In genomic region chr18:10055125-10055750, GRCh38 we compare ENCODE assay signal across 29 cellular contexts.
DNase-seq lines count a peak whose midpoint lies in the region; TF ChIP-seq lines count a peak whose summit lies in the region.
"Had no signal": no experiment of that assay in that cellular context is flagged by ENCODE, and none has a peak within 500 bp of the region (broad histone marks: within the 10 kb centered on the region; RNA-seq: fewer than 3 reads in every experiment).

No MANE protein-coding gene starts in this region.

- H3K4me1 Mint-ChIP-seq in endodermal cell (peaks cover 23% of the 10 kb centered on the region), nephron progenitor cell (peaks cover 26% of the 10 kb centered on the region)
- H3K4me1 Mint-ChIP-seq: CD4-positive, alpha-beta memory T cell; T-cell had no signal

- H3K36me3 Mint-ChIP-seq in endodermal cell (ENCODE audit: low read depth): no peaks in the 10 kb centered on the region
- no peaks in the 10 kb centered on the region for H3K36me3 Mint-ChIP-seq in nephron progenitor cell (ENCODE audit: low read depth)
- H3K36me3 Mint-ChIP-seq: activated naive CD8-positive, alpha-beta T cell treated with anti-CD3 and anti-CD28 coated beads, Interleukin-2, amount 10 ng/mL, durations not matched to agents 7 days and 5 days; CD4-positive, alpha-beta memory T cell; natural killer cell treated with Interleukin-12 subunit alpha and Interleukin-12 subunit beta and Interleukin-15 and Interleukin-18, amount 100 ng/mL, for 72 hours; T-cell had no signal

- no peaks in the 10 kb centered on the region for H3K9me3 Mint-ChIP-seq in endodermal cell
- H3K9me3 Mint-ChIP-seq in nephron progenitor cell: no peaks in the 10 kb centered on the region
- H3K9me3 Mint-ChIP-seq: activated naive CD8-positive, alpha-beta T cell treated with anti-CD3 and anti-CD28 coated beads, Interleukin-2, amount 10 ng/mL, durations not matched to agents 7 days and 5 days; activated T-cell treated with anti-CD3 and anti-CD28 coated beads, Interleukin-2, amount 50 U/mL, for 4 hours; CD4-positive, alpha-beta memory T cell; effector memory CD8-positive, alpha-beta T cell; GM23338; natural killer cell treated with Interleukin-12 subunit alpha and Interleukin-12 subunit beta and Interleukin-15 and Interleukin-18, amount 100 ng/mL, for 72 hours; T-cell had no signal

- H3K9ac ChIP-seq in BLaER1 treated with 17β-estradiol and CSF1 and Interleukin-3, amounts not matched to agents 10 nM and 100 nM: 0 out of 22 replicates have a peak overlapping the region, but pooled peaks of 1 of the 11 experiments have one; percentile 12
- H3K9ac ChIP-seq in endodermal cell (ENCODE audit: extremely low read depth, low read length, poor library complexity, severe bottlenecking): no peak overlapping the region

- intact Hi-C loops in adrenal gland (cut with DNase I): no loop called here

- 84 to 98% methylated on average over 5 to 10 of the region's 10 CpGs for WGBS in endodermal cell (ENCODE audit: insufficient coverage in 1 of 2, insufficient read length in 1 of 2), 2 experiments
- WGBS in adrenal gland, 4 donors: 82 to 93% (median 87%) methylated on average over 10 of the region's 10 CpGs

- H3K27me3 ChIP-seq in BLaER1 treated with 17β-estradiol and CSF1 and Interleukin-3, amounts not matched to agents 10 nM and 100 nM: no peaks in the 10 kb centered on the region
- H3K27me3 ChIP-seq in endodermal cell (ENCODE audit: control insufficient read depth, insufficient read depth, low read length, poor library complexity, severe bottlenecking) (peaks cover 43% of the 10 kb centered on the region), adrenal gland (no peaks in the 10 kb centered on the region)
- H3K27me3 ChIP-seq: cardiac muscle cell, colonic mucosa, MG63, ovary, upper lobe of right lung had no signal

- TF ChIP-seq POLR2A in adrenal gland (IDR thresholded peaks at IDR 0.05): no peak

- H3K36me3 ChIP-seq in BLaER1 treated with 17β-estradiol and CSF1 and Interleukin-3, amounts not matched to agents 10 nM and 100 nM: no peaks in the 10 kb centered on the region
- H3K36me3 ChIP-seq in endodermal cell (ENCODE audit: control insufficient read depth, insufficient read depth, low read length) (no peaks in the 10 kb centered on the region), adrenal gland (replicated peaks in 1 of 2) (no peaks in the 10 kb centered on the region)
- H3K36me3 ChIP-seq: cardiac muscle cell, colonic mucosa, MG63, ovary, upper lobe of right lung had no signal

- H3K27me3 Mint-ChIP-seq in endodermal cell (ENCODE audit: insufficient read depth): peaks cover 49% of the 10 kb centered on the region
- H3K27me3 Mint-ChIP-seq in nephron progenitor cell (ENCODE audit: low read depth, poor library complexity): peaks cover 9% of the 10 kb centered on the region
- H3K27me3 Mint-ChIP-seq: T-cell had no signal

- TF ChIP-seq CTCF in endodermal cell (conservative IDR thresholded peaks at IDR 0.05) (no peak), nephron progenitor cell (IDR thresholded peaks at IDR 0.05) (no peak), adrenal gland (IDR thresholded peaks at IDR 0.05) (no peak)

- DNase-seq in MV-4-11 (lab: John Stamatoyannopoulos, UW) (peak; percentile 18), endodermal cell (no peak), nephron progenitor cell (no peak), adrenal gland (no peak), DMS153 (lab: John Stamatoyannopoulos, UW) (no peak), cerebellar nuclear complex (lab: John Stamatoyannopoulos, UW) (no peak)
- DNase-seq: activated CD4-positive, alpha-beta T cell treated with anti-CD3 and anti-CD28 coated beads, Interleukin-2, amount 50 U/mL, for 1 hour; activated CD4-positive, CD25-positive, alpha-beta regulatory T cell; activated gamma-delta T cell; activated naive CD8-positive, alpha-beta T cell treated with anti-CD3 and anti-CD28 coated beads, Interleukin-2, amount 10 ng/mL, durations not matched to agents 7 days and 5 days; activated T-cell treated with anti-CD3 and anti-CD28 coated beads, Interleukin-2, amount 50 U/mL, for 4 hours; AML-193; CD4-positive, alpha-beta memory T cell; colonic mucosa; effector memory CD8-positive, alpha-beta T cell; foreskin melanocyte; KG1; MG63; mucosa of descending colon; NCI-H146; stimulated activated naive CD4-positive, alpha-beta T cell; T-cell; upper lobe of right lung had no signal

- no peak overlapping the region for H3K4me3 ChIP-seq in BLaER1 treated with 17β-estradiol and CSF1 and Interleukin-3, amounts not matched to agents 10 nM and 100 nM
- no peak overlapping the region for H3K4me3 ChIP-seq in endodermal cell (ENCODE audit: low read length)
- no peak overlapping the region for H3K4me3 ChIP-seq in adrenal gland
- H3K4me3 ChIP-seq: cardiac muscle cell, colonic mucosa, GM23338, MG63, mucosa of descending colon, ovary, skin epidermis, upper lobe of right lung had no signal

- H3K27ac Mint-ChIP-seq in endodermal cell (peak overlapping the region; percentile 22), nephron progenitor cell (peak overlapping the region; percentile 54)
- H3K27ac Mint-ChIP-seq: activated naive CD8-positive, alpha-beta T cell treated with anti-CD3 and anti-CD28 coated beads, Interleukin-2, amount 10 ng/mL, durations not matched to agents 7 days and 5 days; CD4-positive, alpha-beta memory T cell; effector memory CD8-positive, alpha-beta T cell; GM23338; natural killer cell treated with Interleukin-12 subunit alpha and Interleukin-12 subunit beta and Interleukin-15 and Interleukin-18, amount 100 ng/mL, for 72 hours; T-cell had no signal

- peak overlapping the region in 7 of 11 experiments; percentile 31 to 97 (median 87); a peak in 14 of 22 replicates for H3K4me2 ChIP-seq in BLaER1 treated with 17β-estradiol and CSF1 and Interleukin-3, amounts not matched to agents 10 nM and 100 nM
- H3K4me2 ChIP-seq: GM23338 had no signal

- no peaks in the 10 kb centered on the region for H4K20me1 ChIP-seq in BLaER1 treated with 17β-estradiol and CSF1 and Interleukin-3, amounts not matched to agents 10 nM and 100 nM

- no peaks in the 10 kb centered on the region for H3K9me3 ChIP-seq in BLaER1 treated with 17β-estradiol and CSF1 and Interleukin-3, amounts not matched to agents 10 nM and 100 nM (replicated peaks in 1 of 11)
- H3K9me3 ChIP-seq in endodermal cell (ENCODE audit: control insufficient read depth, low read length) (no peaks in the 10 kb centered on the region), adrenal gland (replicated peaks in 1 of 3) (no peaks in the 10 kb centered on the region)
- H3K9me3 ChIP-seq: colonic mucosa, MG63, mucosa of descending colon, ovary, upper lobe of right lung had no signal

- peaks cover 38 to 61% (median 55%) of the 10 kb centered on the region in 10 experiments for H3K4me1 ChIP-seq in BLaER1 treated with 17β-estradiol and CSF1 and Interleukin-3, amounts not matched to agents 10 nM and 100 nM
- peaks cover 7% of the 10 kb centered on the region for H3K4me1 ChIP-seq in endodermal cell (ENCODE audit: control insufficient read depth, insufficient read depth, low read length)
- peaks cover 5 to 14% of the 10 kb centered on the region in 2 donors for H3K4me1 ChIP-seq in adrenal gland (replicated peaks in 1 of 2)
- H3K4me1 ChIP-seq: colonic mucosa had no signal

- H3K4me3 Mint-ChIP-seq in endodermal cell (no peak overlapping the region), nephron progenitor cell (no peak overlapping the region)
- H3K4me3 Mint-ChIP-seq: activated naive CD8-positive, alpha-beta T cell treated with anti-CD3 and anti-CD28 coated beads, Interleukin-2, amount 10 ng/mL, durations not matched to agents 7 days and 5 days; activated T-cell treated with anti-CD3 and anti-CD28 coated beads, Interleukin-2, amount 50 U/mL, for 4 hours; CD4-positive, alpha-beta memory T cell; effector memory CD8-positive, alpha-beta T cell; GM23338; natural killer cell treated with Interleukin-12 subunit alpha and Interleukin-12 subunit beta and Interleukin-15 and Interleukin-18, amount 100 ng/mL, for 72 hours; T-cell had no signal

- peak overlapping the region in 7 of 11 experiments; percentile 22 to 93 (median 35); a peak in 8 of 22 replicates for H3K27ac ChIP-seq in BLaER1 treated with 17β-estradiol and CSF1 and Interleukin-3, amounts not matched to agents 10 nM and 100 nM
- H3K27ac ChIP-seq in endodermal cell (ENCODE audit: low read depth, low read length) (no peak overlapping the region), adrenal gland (no peak overlapping the region)
- H3K27ac ChIP-seq: cardiac muscle cell, colonic mucosa, ovary had no signal

Comparison
In these comparisons a context has a peak if more than half of its experiments do, and no peak if none do; other contexts are left out.
1. H3K27ac ChIP-seq: peak in BLaER1 treated with 17β-estradiol and CSF1 and Interleukin-3, amounts not matched to agents 10 nM and 100 nM (7 of 11); none in endodermal cell (single experiment) and adrenal gland (0 of 5).